Comparison of ENCODE assay signal across 8 cellular contexts in genomic region chr1:42766723-42767509, GRCh38. TPM values are rescaled to one million over a fixed set of nuclear protein-coding genes. Genes with fewer than 3 reads are reported as not detected.
DNase-seq lines count a peak whose midpoint lies in the region; ATAC-seq and TF ChIP-seq lines count a peak whose summit lies in the region.

TSS of gene C1orf50 (plus strand) at chr1:42767249. CDS start at chr1:42767312, 63 bp downstream.
TSS of gene P3H1 (minus strand) at chr1:42767028. CDS start at chr1:42766971, 57 bp downstream.

- ATAC-seq in GM18498 (IDR thresholded peaks at IDR 0.05; ENCODE audit: unreplicated experiment) (peak; percentile 91), HG02885 (IDR thresholded peaks at IDR 0.05; ENCODE audit: poor library complexity, unreplicated experiment) (peak; percentile 85)

- no peaks in the 10 kb centered on the region for H3K27me3 ChIP-seq in left ventricle myocardium inferior (ENCODE audit: low read depth)

- H3K4me1 Mint-ChIP-seq in T-helper 1 cell treated with Interleukin-12 subunit alpha and Interleukin-12 subunit beta and Interleukin-4 antibody, amounts not matched to agents 30 μg/mL and 1 μg/mL, for 36 hours (ENCODE audit: low read depth), result peaks cover 21% of the 10 kb centered on the region
- H3K4me1 Mint-ChIP-seq in progenitor cell of endocrine pancreas (ENCODE audit: low read depth), result peaks cover 9% of the 10 kb centered on the region

- intact Hi-C loops in left ventricle myocardium inferior (cut with micrococcal nuclease), result loop anchor here (5.0 kb wide), 1 partner anchor 80 kb away; the partner anchor contains the start of gene ZNF691

- no peaks in the 10 kb centered on the region for H3K9me3 Mint-ChIP-seq in T-helper 1 cell treated with Interleukin-12 subunit alpha and Interleukin-12 subunit beta and Interleukin-4 antibody, amounts not matched to agents 30 μg/mL and 1 μg/mL, for 36 hours
- H3K9me3 Mint-ChIP-seq in progenitor cell of endocrine pancreas (ENCODE audit: low read depth), result no peaks in the 10 kb centered on the region

- DNase-seq in NCI-H1694 (lab: John Stamatoyannopoulos, UW), result peak; percentile 99
- DNase-seq in amygdala (lab: John Stamatoyannopoulos, UW), result peak; percentile 86 to 100 (median 99)
- DNase-seq in left ventricle myocardium inferior, result peak; percentile 100
- DNase-seq in progenitor cell of endocrine pancreas (ENCODE audit: low spot score, unreplicated experiment), result peak; percentile 99
- peak; percentile 100 for DNase-seq in ureter (ENCODE audit: low spot score)

- no peaks in the 10 kb centered on the region for H3K9me3 ChIP-seq in left ventricle myocardium inferior (replicated peaks)

- peaks cover 75% of the 10 kb centered on the region for H3K4me1 ChIP-seq in left ventricle myocardium inferior

- H3K4me3 ChIP-seq in left ventricle myocardium inferior, result peak within 1 kb of the TSS; percentile 87

- peak within 1 kb of the TSS; percentile 88 for H3K27ac Mint-ChIP-seq in T-helper 1 cell treated with Interleukin-12 subunit alpha and Interleukin-12 subunit beta and Interleukin-4 antibody, amounts not matched to agents 30 μg/mL and 1 μg/mL, for 36 hours
- peak within 1 kb of the TSS; percentile 96 for H3K27ac Mint-ChIP-seq in progenitor cell of endocrine pancreas

- H3K36me3 ChIP-seq in left ventricle myocardium inferior, result peaks cover 5% of the 10 kb centered on the region

- H3K27ac ChIP-seq in left ventricle myocardium inferior (replicated peaks), result peak within 1 kb of the TSS; percentile 93

- TF ChIP-seq CTCF in left ventricle myocardium inferior (IDR thresholded peaks at IDR 0.05; ENCODE audit: borderline replicate concordance) (no peak), progenitor cell of endocrine pancreas (IDR thresholded peaks at IDR 0.05; ENCODE audit: unreplicated experiment) (no peak)

- peaks cover 7% of the 10 kb centered on the region for H3K36me3 Mint-ChIP-seq in T-helper 1 cell treated with Interleukin-12 subunit alpha and Interleukin-12 subunit beta and Interleukin-4 antibody, amounts not matched to agents 30 μg/mL and 1 μg/mL, for 36 hours (ENCODE audit: low read depth)
- H3K36me3 Mint-ChIP-seq in progenitor cell of endocrine pancreas (ENCODE audit: insufficient read depth), result peaks cover 7% of the 10 kb centered on the region

- H3K4me3 Mint-ChIP-seq in T-helper 1 cell treated with Interleukin-12 subunit alpha and Interleukin-12 subunit beta and Interleukin-4 antibody, amounts not matched to agents 30 μg/mL and 1 μg/mL, for 36 hours, result no peak within 1 kb of the TSS
- H3K4me3 Mint-ChIP-seq in progenitor cell of endocrine pancreas (ENCODE audit: low read depth), result no peak within 1 kb of the TSS

- no peaks in the 10 kb centered on the region for H3K27me3 Mint-ChIP-seq in T-helper 1 cell treated with Interleukin-12 subunit alpha and Interleukin-12 subunit beta and Interleukin-4 antibody, amounts not matched to agents 30 μg/mL and 1 μg/mL, for 36 hours (ENCODE audit: low read depth)
- H3K27me3 Mint-ChIP-seq in progenitor cell of endocrine pancreas, result no peaks in the 10 kb centered on the region

RNA-seq across cellular contexts. Expression of gene C1orf50, which starts in this region (rescaled TPM):
- total RNA-seq in left ventricle myocardium inferior, result 7.8 TPM
- 9.7 and 12.0 TPM in 2 replicates for total RNA-seq in progenitor cell of endocrine pancreas
- total RNA-seq in ureter, result 8.1 TPM

RNA-seq across cellular contexts. Expression of gene P3H1, which starts in this region (rescaled TPM):
- total RNA-seq in left ventricle myocardium inferior, result 8.6 TPM
- total RNA-seq in progenitor cell of endocrine pancreas, result 68.6 and 72.9 TPM in 2 replicates
- total RNA-seq in ureter, result 22.0 TPM

Comparison
In these comparisons a context has a peak if more than half of its experiments do, and no peak if none do; other contexts are left out.
1. Peak in every context shown above with its lines: DNase-seq, ATAC-seq, H3K4me3 ChIP-seq and H3K27ac ChIP-seq.